1 cellular context compared by ENCODE assay signal in genomic region chr22:49852898-49853894, GRCh38.
TF ChIP-seq lines count a peak whose summit lies in the region.

Gene ZBED4, plus strand, starts transcription at chr22:49853844. Its CDS starts 29,819 bp downstream, at chr22:49883663.

TF ChIP-seq in K562, 482 proteins besides CTCF, POLR2A, EP300 and RAD21 (continued from another document and continues in another):
- TF ChIP-seq, protein P1, sequence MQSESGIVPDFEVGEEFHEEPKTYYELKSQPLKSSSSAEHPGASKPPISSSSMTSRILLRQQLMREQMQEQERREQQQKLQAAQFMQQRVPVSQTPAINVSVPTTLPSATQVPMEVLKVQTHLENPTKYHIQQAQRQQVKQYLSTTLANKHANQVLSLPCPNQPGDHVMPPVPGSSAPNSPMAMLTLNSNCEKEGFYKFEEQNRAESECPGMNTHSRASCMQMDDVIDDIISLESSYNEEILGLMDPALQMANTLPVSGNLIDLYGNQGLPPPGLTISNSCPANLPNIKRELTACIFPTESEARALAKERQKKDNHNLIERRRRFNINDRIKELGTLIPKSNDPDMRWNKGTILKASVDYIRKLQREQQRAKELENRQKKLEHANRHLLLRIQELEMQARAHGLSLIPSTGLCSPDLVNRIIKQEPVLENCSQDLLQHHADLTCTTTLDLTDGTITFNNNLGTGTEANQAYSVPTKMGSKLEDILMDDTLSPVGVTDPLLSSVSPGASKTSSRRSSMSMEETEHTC (IDR thresholded peaks at IDR 0.05): 0 out of 2 replicates have a peak, but pooled peaks have one; percentile 26
- TF ChIP-seq JUN (IDR thresholded peaks at IDR 0.05; ENCODE audit: borderline replicate concordance, low read depth, low read length): no peak
- no peak; the same call in 1 of the 2 replicates for TF ChIP-seq JUN (CRISPR knock-in tag; IDR thresholded peaks at IDR 0.05; ENCODE audit: borderline replicate concordance)
- TF ChIP-seq TEAD1 (CRISPR knock-in tag; IDR thresholded peaks at IDR 0.05): 0 out of 4 replicates have a peak, but pooled peaks have one; percentile 6 to 35
- 0 out of 2 replicates have a peak, but pooled peaks have one; percentile 39 for TF ChIP-seq GTF2E2 (tag; IDR thresholded peaks at IDR 0.05)
- TF ChIP-seq SIN3B (IDR thresholded peaks at IDR 0.05; ENCODE audit: low read depth): 0 out of 2 replicates have a peak, but pooled peaks have one; percentile 23
- TF ChIP-seq ILF3 (IDR thresholded peaks at IDR 0.05; ENCODE audit: borderline replicate concordance): no peak
- TF ChIP-seq ZBTB1 (CRISPR knock-in tag; IDR thresholded peaks at IDR 0.05; ENCODE audit: borderline replicate concordance, low read depth): peak; percentile 69; the same call in 1 of the 2 replicates
- TF ChIP-seq, protein P2, sequence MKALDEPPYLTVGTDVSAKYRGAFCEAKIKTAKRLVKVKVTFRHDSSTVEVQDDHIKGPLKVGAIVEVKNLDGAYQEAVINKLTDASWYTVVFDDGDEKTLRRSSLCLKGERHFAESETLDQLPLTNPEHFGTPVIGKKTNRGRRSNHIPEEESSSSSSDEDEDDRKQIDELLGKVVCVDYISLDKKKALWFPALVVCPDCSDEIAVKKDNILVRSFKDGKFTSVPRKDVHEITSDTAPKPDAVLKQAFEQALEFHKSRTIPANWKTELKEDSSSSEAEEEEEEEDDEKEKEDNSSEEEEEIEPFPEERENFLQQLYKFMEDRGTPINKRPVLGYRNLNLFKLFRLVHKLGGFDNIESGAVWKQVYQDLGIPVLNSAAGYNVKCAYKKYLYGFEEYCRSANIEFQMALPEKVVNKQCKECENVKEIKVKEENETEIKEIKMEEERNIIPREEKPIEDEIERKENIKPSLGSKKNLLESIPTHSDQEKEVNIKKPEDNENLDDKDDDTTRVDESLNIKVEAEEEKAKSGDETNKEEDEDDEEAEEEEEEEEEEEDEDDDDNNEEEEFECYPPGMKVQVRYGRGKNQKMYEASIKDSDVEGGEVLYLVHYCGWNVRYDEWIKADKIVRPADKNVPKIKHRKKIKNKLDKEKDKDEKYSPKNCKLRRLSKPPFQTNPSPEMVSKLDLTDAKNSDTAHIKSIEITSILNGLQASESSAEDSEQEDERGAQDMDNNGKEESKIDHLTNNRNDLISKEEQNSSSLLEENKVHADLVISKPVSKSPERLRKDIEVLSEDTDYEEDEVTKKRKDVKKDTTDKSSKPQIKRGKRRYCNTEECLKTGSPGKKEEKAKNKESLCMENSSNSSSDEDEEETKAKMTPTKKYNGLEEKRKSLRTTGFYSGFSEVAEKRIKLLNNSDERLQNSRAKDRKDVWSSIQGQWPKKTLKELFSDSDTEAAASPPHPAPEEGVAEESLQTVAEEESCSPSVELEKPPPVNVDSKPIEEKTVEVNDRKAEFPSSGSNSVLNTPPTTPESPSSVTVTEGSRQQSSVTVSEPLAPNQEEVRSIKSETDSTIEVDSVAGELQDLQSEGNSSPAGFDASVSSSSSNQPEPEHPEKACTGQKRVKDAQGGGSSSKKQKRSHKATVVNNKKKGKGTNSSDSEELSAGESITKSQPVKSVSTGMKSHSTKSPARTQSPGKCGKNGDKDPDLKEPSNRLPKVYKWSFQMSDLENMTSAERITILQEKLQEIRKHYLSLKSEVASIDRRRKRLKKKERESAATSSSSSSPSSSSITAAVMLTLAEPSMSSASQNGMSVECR (CRISPR knock-in tag; IDR thresholded peaks at IDR 0.05): peak; percentile 69; the same call in 1 of the 2 replicates
- TF ChIP-seq KDM5B (IDR thresholded peaks at IDR 0.05; ENCODE audit: insufficient replicate concordance, low read depth, low read length): peak; percentile 79
- TF ChIP-seq HNRNPL (IDR thresholded peaks at IDR 0.05; ENCODE audit: low read depth, low read length): peak; percentile 97
- peak; percentile 16 for TF ChIP-seq HMGN3 (IDR thresholded peaks at IDR 0.05; ENCODE audit: borderline replicate concordance, extremely low read depth, insufficient read length, low read depth, low read length)
- no peak for TF ChIP-seq BRD9 (IDR thresholded peaks at IDR 0.05; ENCODE audit: low read depth, partially characterized antibody)
- no peak for TF ChIP-seq RFX5 (IDR thresholded peaks at IDR 0.05; ENCODE audit: low read depth, low read length)
- TF ChIP-seq NR4A1 (CRISPR knock-in tag; IDR thresholded peaks at IDR 0.05): no peak
- no peak for TF ChIP-seq NR4A1 (tag; IDR thresholded peaks at IDR 0.05)
- peak; percentile 28; the same call in 1 of the 2 replicates for TF ChIP-seq ESRRA (IDR thresholded peaks at IDR 0.05; ENCODE audit: borderline replicate concordance, low read depth)
- TF ChIP-seq ZBTB7A (IDR thresholded peaks at IDR 0.05; ENCODE audit: borderline replicate concordance, control insufficient read depth, low read depth, low read length): peak; percentile 80; the same call in 1 of the 2 replicates
- TF ChIP-seq, protein P3, sequence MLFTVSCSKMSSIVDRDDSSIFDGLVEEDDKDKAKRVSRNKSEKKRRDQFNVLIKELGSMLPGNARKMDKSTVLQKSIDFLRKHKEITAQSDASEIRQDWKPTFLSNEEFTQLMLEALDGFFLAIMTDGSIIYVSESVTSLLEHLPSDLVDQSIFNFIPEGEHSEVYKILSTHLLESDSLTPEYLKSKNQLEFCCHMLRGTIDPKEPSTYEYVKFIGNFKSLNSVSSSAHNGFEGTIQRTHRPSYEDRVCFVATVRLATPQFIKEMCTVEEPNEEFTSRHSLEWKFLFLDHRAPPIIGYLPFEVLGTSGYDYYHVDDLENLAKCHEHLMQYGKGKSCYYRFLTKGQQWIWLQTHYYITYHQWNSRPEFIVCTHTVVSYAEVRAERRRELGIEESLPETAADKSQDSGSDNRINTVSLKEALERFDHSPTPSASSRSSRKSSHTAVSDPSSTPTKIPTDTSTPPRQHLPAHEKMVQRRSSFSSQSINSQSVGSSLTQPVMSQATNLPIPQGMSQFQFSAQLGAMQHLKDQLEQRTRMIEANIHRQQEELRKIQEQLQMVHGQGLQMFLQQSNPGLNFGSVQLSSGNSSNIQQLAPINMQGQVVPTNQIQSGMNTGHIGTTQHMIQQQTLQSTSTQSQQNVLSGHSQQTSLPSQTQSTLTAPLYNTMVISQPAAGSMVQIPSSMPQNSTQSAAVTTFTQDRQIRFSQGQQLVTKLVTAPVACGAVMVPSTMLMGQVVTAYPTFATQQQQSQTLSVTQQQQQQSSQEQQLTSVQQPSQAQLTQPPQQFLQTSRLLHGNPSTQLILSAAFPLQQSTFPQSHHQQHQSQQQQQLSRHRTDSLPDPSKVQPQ (CRISPR knock-in tag; IDR thresholded peaks at IDR 0.05; ENCODE audit: borderline replicate concordance): no peak
- TF ChIP-seq, protein P4, sequence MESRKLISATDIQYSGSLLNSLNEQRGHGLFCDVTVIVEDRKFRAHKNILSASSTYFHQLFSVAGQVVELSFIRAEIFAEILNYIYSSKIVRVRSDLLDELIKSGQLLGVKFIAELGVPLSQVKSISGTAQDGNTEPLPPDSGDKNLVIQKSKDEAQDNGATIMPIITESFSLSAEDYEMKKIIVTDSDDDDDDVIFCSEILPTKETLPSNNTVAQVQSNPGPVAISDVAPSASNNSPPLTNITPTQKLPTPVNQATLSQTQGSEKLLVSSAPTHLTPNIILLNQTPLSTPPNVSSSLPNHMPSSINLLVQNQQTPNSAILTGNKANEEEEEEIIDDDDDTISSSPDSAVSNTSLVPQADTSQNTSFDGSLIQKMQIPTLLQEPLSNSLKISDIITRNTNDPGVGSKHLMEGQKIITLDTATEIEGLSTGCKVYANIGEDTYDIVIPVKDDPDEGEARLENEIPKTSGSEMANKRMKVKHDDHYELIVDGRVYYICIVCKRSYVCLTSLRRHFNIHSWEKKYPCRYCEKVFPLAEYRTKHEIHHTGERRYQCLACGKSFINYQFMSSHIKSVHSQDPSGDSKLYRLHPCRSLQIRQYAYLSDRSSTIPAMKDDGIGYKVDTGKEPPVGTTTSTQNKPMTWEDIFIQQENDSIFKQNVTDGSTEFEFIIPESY (CRISPR knock-in tag; IDR thresholded peaks at IDR 0.05): 0 out of 2 replicates have a peak, but pooled peaks have one; percentile 21
- 0 out of 2 replicates have a peak, but pooled peaks have one; percentile 38 for TF ChIP-seq TGIF2 (CRISPR knock-in tag; IDR thresholded peaks at IDR 0.05)
- no peak for TF ChIP-seq RCOR1 (IDR thresholded peaks at IDR 0.05; ENCODE audit: borderline replicate concordance in 1 of 2, low read depth in 2 of 2, low read length in 2 of 2)
- no peak for TF ChIP-seq XRCC5 (IDR thresholded peaks at IDR 0.05; ENCODE audit: low read depth, low read length)
- peak; percentile 49 for TF ChIP-seq TBP (optimal IDR thresholded peaks at IDR 0.05; ENCODE audit: low read depth, low read length)
- TF ChIP-seq FOSL1 (tag; conservative IDR thresholded peaks at IDR 0.05): no peak
- TF ChIP-seq HSF4 (CRISPR knock-in tag; IDR thresholded peaks at IDR 0.05; ENCODE audit: borderline replicate concordance): no peak
- no peak for TF ChIP-seq STAT5B (CRISPR knock-in tag; IDR thresholded peaks at IDR 0.05)
- TF ChIP-seq NFIC (IDR thresholded peaks at IDR 0.05): 0 out of 2 replicates have a peak, but pooled peaks have one; percentile 35
- TF ChIP-seq ARID2 (IDR thresholded peaks at IDR 0.05): no peak
- 0 out of 2 replicates have a peak, but pooled peaks have one; percentile 12 for TF ChIP-seq ETV1 (tag; conservative IDR thresholded peaks at IDR 0.05; ENCODE audit: low read depth)
- no peak for TF ChIP-seq ZNF444 (CRISPR knock-in tag; IDR thresholded peaks at IDR 0.05)
- TF ChIP-seq EGR1 (conservative IDR thresholded peaks at IDR 0.05): peak; percentile 25; the same call in 1 of the 2 replicates
- TF ChIP-seq MNT (conservative IDR thresholded peaks at IDR 0.05): peak in 1 of 2 experiments; percentile 73; a peak in 2 of 4 replicates
- no peak for TF ChIP-seq ZNF3 (CRISPR knock-in tag; IDR thresholded peaks at IDR 0.05)
- TF ChIP-seq SP1 (CRISPR knock-in tag; IDR thresholded peaks at IDR 0.05): peak; percentile 53; the same call in 1 of the 2 replicates
- TF ChIP-seq EP400 (IDR thresholded peaks at IDR 0.05): peak; percentile 67; the same call in 1 of the 2 replicates
- peak; percentile 66 for TF ChIP-seq REST (CRISPR knock-in tag; IDR thresholded peaks at IDR 0.05; ENCODE audit: low read depth)
- 0 out of 4 replicates have a peak, but pooled peaks of 1 of the 2 experiments have one; percentile 20 for TF ChIP-seq SIN3A (IDR thresholded peaks at IDR 0.05; ENCODE audit: borderline replicate concordance in 2 of 2, control insufficient read depth in 1 of 2, low read depth in 2 of 2, low read length in 2 of 2)
- peak; percentile 55; the same call in 1 of the 2 replicates for TF ChIP-seq GABPB1 (CRISPR knock-in tag; IDR thresholded peaks at IDR 0.05)
- TF ChIP-seq IFI16 (CRISPR knock-in tag; IDR thresholded peaks at IDR 0.05): no peak
- TF ChIP-seq ETV5 (CRISPR knock-in tag; IDR thresholded peaks at IDR 0.05; ENCODE audit: low read depth): 0 out of 2 replicates have a peak, but pooled peaks have one; percentile 41
- peak; percentile 72 for TF ChIP-seq MEIS2 (IDR thresholded peaks at IDR 0.05; ENCODE audit: partially characterized antibody)
- no peak for TF ChIP-seq HDGF (IDR thresholded peaks at IDR 0.05)
- peak; percentile 48; the same call in 1 of the 2 replicates for TF ChIP-seq MBD2 (IDR thresholded peaks at IDR 0.05; ENCODE audit: borderline replicate concordance, low read depth)
- peak; percentile 35 for TF ChIP-seq RBM22 (IDR thresholded peaks at IDR 0.05; ENCODE audit: low read depth, low read length, poor library complexity, severe bottlenecking)
- peak; percentile 26; the same call in 1 of the 2 replicates for TF ChIP-seq TFAP4 (CRISPR knock-in tag; IDR thresholded peaks at IDR 0.05; ENCODE audit: borderline replicate concordance)
- no peak for TF ChIP-seq NCOA1 (IDR thresholded peaks at IDR 0.05; ENCODE audit: low read depth)
